ENCODE assay signal across 12 cellular contexts in the genomic region with DNA sequence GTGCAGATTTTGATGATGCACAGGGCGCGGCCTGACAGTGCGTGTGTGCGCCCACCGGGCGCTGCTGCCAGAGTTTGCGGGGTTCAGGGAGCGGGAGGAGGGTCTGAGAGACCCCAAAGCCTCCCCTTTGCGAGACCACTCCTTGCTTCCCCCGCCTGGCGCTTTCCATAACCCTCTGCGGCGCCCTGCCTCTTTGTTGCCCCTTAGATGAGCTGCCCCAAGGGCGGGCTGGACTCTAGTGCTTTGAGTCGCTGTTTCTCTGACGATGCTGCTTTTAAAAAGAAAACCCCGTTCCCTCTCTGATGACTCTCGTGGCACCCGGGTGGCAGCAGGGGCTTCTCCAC.
"Had no signal": no experiment of that assay in that cellular context is flagged by ENCODE, and none has a peak within 500 bp of the region (broad histone marks: within the 10 kb centered on the region; RNA-seq: fewer than 3 reads in every experiment).

No MANE protein-coding gene starts in this region.

- H3K4me3 ChIP-seq: cardiac muscle cell, esophagus muscularis mucosa, left ventricle myocardium inferior, mucosa of descending colon, prostate gland, right lobe of liver had no signal

- H3K36me3 ChIP-seq: cardiac muscle cell, esophagus muscularis mucosa, left ventricle myocardium inferior, prostate gland, right lobe of liver had no signal

- DNase-seq: activated CD4-positive, alpha-beta T cell treated with anti-CD3 and anti-CD28 coated beads, Interleukin-2, amount 50 U/mL, for 1 hour; activated naive CD4-positive, alpha-beta T cell treated with anti-CD3 and anti-CD28 coated beads, Interleukin-2, amount 10 ng/mL, durations not matched to agents 7 days and 5 days; hippocampal formation; left ventricle myocardium inferior; mucosa of descending colon; natural killer cell; right lobe of liver; stimulated activated naive CD8-positive, alpha-beta T cell treated with anti-CD3 and anti-CD28 coated beads, Interleukin-15, amount 100 ng/mL, for 72 hours; SW 1271 had no signal

- H3K9me3 ChIP-seq: esophagus muscularis mucosa, left ventricle myocardium inferior, mucosa of descending colon, prostate gland, right lobe of liver had no signal

- H3K4me1 ChIP-seq: prostate gland had no signal
